12 cellular contexts compared by ENCODE assay signal in the genomic region with DNA sequence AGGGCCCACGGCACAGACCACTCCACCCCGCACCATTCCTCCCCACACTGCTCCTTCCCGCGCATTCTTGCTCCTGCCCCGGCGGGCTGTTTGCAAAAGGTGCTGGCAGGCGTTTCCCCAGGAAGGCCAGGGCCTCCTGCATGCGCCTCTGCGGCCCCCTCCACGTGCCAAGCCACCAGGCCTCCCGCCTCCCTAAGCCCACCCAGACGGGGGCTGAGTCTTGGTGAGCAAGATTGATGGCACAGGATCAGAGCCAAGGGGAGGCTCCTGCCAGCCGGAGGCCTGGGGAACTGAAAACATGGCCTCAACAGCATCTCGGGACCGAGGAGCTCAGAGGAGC.
"Had no signal": no experiment of that assay in that cellular context is flagged by ENCODE, and none has a peak within 500 bp of the region (broad histone marks: within the 10 kb centered on the region; RNA-seq: fewer than 3 reads in every experiment).

No MANE protein-coding gene starts in this region.

- ATAC-seq: right lobe of liver; stimulated activated naive CD8-positive, alpha-beta T cell treated with anti-CD3 and anti-CD28 coated beads, Interleukin-15, Interleukin-2, amounts not matched to agents 100 U/mL and 50 U/mL, for 24 hours; T-helper 17 cell had no signal

- H3K4me3 ChIP-seq: cardiac muscle cell, esophagus squamous epithelium, right lobe of liver had no signal

- H3K27ac Mint-ChIP-seq: activated T-helper 2 cell treated with anti-CD3 and anti-CD28 coated beads, Interferon-gamma antibody, Interleukin-2, Interleukin-4, amounts not matched to agents 10 μg/mL and 5 μg/mL and 100 μg/mL, durations not matched to agents 14 hours and 24 hours and 36 hours; T-helper 17 cell had no signal

- DNase-seq: activated CD4-positive, alpha-beta T cell treated with anti-CD3 and anti-CD28 coated beads, Interleukin-2, amount 50 U/mL, for 48 hours; activated naive CD4-positive, alpha-beta T cell treated with anti-CD3 and anti-CD28 coated beads, Interleukin-2, amount 50 U/mL, for 16 hours; activated T-cell treated with anti-CD3 and anti-CD28 coated beads, Interleukin-2, amount 50 U/mL, for 1 hour; esophagus squamous epithelium; hippocampal formation; stimulated activated naive CD8-positive, alpha-beta T cell treated with anti-CD3 and anti-CD28 coated beads, Interleukin-15, Interleukin-2, amounts not matched to agents 100 U/mL and 50 U/mL, for 24 hours; T-helper 17 cell; WERI-Rb-1 had no signal

- H3K27ac ChIP-seq: cardiac muscle cell, esophagus squamous epithelium, right lobe of liver, WERI-Rb-1 had no signal

- H3K4me1 ChIP-seq: right lobe of liver had no signal

- H3K27me3 ChIP-seq: cardiac muscle cell, right lobe of liver had no signal

- H3K36me3 Mint-ChIP-seq: type B pancreatic cell had no signal

- H3K27me3 Mint-ChIP-seq: type B pancreatic cell had no signal

- H3K4me3 Mint-ChIP-seq: T-helper 17 cell, type B pancreatic cell had no signal

- H3K9me3 Mint-ChIP-seq: activated T-helper 2 cell treated with anti-CD3 and anti-CD28 coated beads, Interferon-gamma antibody, Interleukin-2, Interleukin-4, amounts not matched to agents 10 μg/mL and 5 μg/mL and 100 μg/mL, durations not matched to agents 14 hours and 24 hours and 36 hours; type B pancreatic cell had no signal

- H3K36me3 ChIP-seq: cardiac muscle cell, esophagus squamous epithelium, right lobe of liver, WERI-Rb-1 had no signal

- H3K9me3 ChIP-seq: esophagus squamous epithelium, right lobe of liver had no signal
